Comparison of ENCODE assay signal across 1 cellular context in the genomic region with DNA sequence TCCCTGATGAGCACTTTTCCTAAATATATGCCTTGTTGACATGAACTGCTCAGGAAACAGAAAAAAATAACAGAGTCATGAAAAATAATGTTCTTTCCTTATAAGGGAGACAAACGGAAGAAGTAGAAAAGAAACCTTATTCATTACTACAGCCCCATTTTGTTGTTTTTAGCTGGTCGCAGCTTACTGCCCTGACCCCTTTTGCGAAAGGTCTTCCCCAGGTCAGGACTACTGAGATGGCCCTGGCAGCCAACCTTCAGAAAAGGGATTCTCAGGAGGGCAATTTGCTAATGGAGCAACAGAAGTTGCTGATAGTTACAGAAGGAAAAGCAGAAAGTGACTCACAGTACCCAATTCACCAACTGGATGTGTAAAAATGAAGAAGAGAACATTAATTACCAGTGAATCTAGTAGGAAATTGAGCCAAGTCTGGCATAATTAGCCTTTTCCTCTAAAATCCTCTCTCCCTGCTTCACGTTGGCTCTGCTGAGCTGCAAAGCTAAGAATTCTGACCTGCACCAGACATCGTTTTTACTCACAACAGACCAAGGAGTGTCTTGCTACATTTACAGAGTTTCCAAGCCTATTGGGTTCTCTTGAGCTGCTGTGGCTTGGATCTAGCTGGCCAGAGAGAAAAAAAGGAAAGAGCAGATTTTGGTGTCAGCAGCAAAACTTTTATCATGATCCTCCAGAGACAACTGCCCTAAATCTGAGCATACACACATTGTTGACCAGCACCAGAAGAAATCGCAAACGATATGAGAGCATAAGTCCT.
TF ChIP-seq lines count a peak whose summit lies in the region.

No MANE protein-coding gene starts in this region.

TF ChIP-seq in IMR-90, 13 proteins besides CTCF, POLR2A, EP300 and RAD21 (continued from another document):
- TF ChIP-seq CHD1 (IDR thresholded peaks at IDR 0.05; ENCODE audit: low read depth, low read length) = no peak
- no peak for TF ChIP-seq RFX5 (IDR thresholded peaks at IDR 0.05; ENCODE audit: low read depth, low read length)
- no peak for TF ChIP-seq CEBPB (IDR thresholded peaks at IDR 0.05; ENCODE audit: low read depth, low read length)
- TF ChIP-seq MXI1 (IDR thresholded peaks at IDR 0.05; ENCODE audit: borderline replicate concordance, low read depth, low read length) = no peak
- TF ChIP-seq NFE2L2 (IDR thresholded peaks at IDR 0.05; ENCODE audit: low read depth, low read length) = no peak
- no peak for TF ChIP-seq ELK1 (IDR thresholded peaks at IDR 0.05; ENCODE audit: borderline replicate concordance, low read depth, low read length)
- TF ChIP-seq MAZ (IDR thresholded peaks at IDR 0.05; ENCODE audit: borderline replicate concordance, low read depth, low read length) = no peak
- no peak for TF ChIP-seq USF2 (IDR thresholded peaks at IDR 0.05; ENCODE audit: low read depth, low read length)
- TF ChIP-seq SMC3 (IDR thresholded peaks at IDR 0.05; ENCODE audit: low read depth, low read length) = no peak
- no peak for TF ChIP-seq BHLHE40 (IDR thresholded peaks at IDR 0.05; ENCODE audit: low read depth, low read length)
- no peak for TF ChIP-seq FOS (IDR thresholded peaks at IDR 0.05; ENCODE audit: low read depth, low read length)
- TF ChIP-seq RCOR1 (IDR thresholded peaks at IDR 0.05; ENCODE audit: insufficient replicate concordance, low read length) = no peak
